ENCODE assay signal across 8 cellular contexts in genomic region chr1:184385863-184386262, GRCh38. TPM values are rescaled to one million over a fixed set of nuclear protein-coding genes. Genes with fewer than 3 reads are reported as not detected.
DNase-seq lines count a peak whose midpoint lies in the region; TF ChIP-seq lines count a peak whose summit lies in the region.

No MANE protein-coding gene starts in this region.

- H3K27ac ChIP-seq in iPS-20b (ENCODE audit: low read length) = no peak overlapping the region
- peak overlapping the region in 4 of 5 donors; percentile 2 to 94 (median 90) for H3K27ac ChIP-seq in stomach

- no peaks in the 10 kb centered on the region for H3K36me3 Mint-ChIP-seq in activated naive CD8-positive, alpha-beta T cell treated with anti-CD3 and anti-CD28 coated beads for 36 hours

- H3K4me1 ChIP-seq in iPS-20b (ENCODE audit: insufficient read depth, low read length) (peaks cover 35% of the 10 kb centered on the region; the same call in 1 of the 2 replicates), stomach (peaks cover 5 to 49% (median 27%) of the 10 kb centered on the region in 4 donors)

- H3K27me3 ChIP-seq in iPS-20b (ENCODE audit: insufficient read depth, low read length) (peaks cover 23% of the 10 kb centered on the region), stomach (peaks cover 0 to 20% (median 0%) of the 10 kb centered on the region in 3 donors)

- no peaks in the 10 kb centered on the region for H3K9me3 ChIP-seq in iPS-20b (ENCODE audit: insufficient read depth, low read depth, low read length)
- H3K9me3 ChIP-seq in stomach = no peaks in the 10 kb centered on the region

- intact Hi-C loops in stomach (cut with DNase I; ENCODE audit: low total_unique reads) = no loop called here

- no peak overlapping the region for H3K27ac Mint-ChIP-seq in activated naive CD8-positive, alpha-beta T cell treated with anti-CD3 and anti-CD28 coated beads for 36 hours

- 59 to 67% (median 63%) methylated on average over 11 of the region's 11 CpGs for WGBS in stomach, 5 donors

- H3K4me3 ChIP-seq in iPS-20b (ENCODE audit: low read length) (peak overlapping the region; percentile 96), stomach (peak overlapping the region; percentile 85 to 95 (median 90))

- peaks cover 13% of the 10 kb centered on the region for H3K4me1 Mint-ChIP-seq in activated naive CD8-positive, alpha-beta T cell treated with anti-CD3 and anti-CD28 coated beads for 36 hours

- H3K27me3 Mint-ChIP-seq in activated naive CD8-positive, alpha-beta T cell treated with anti-CD3 and anti-CD28 coated beads for 36 hours = peaks cover 80% of the 10 kb centered on the region

- no peak for TF ChIP-seq EP300 in stomach (IDR thresholded peaks at IDR 0.05)

- H3K9ac ChIP-seq in iPS-20b (ENCODE audit: low read depth, low read length) = peak overlapping the region; percentile 81

- peak; percentile 55 for DNase-seq in NCI-H82 (lab: John Stamatoyannopoulos, UW)
- no peak for DNase-seq in NCI-H82 treated with DMSO at 0.1 percent for 48 hours (lab: John Stamatoyannopoulos, UW; ENCODE audit: unreplicated experiment)
- DNase-seq in activated naive CD8-positive, alpha-beta T cell treated with anti-CD3 and anti-CD28 coated beads for 36 hours = no peak
- no peak for DNase-seq in stomach
- no peak for DNase-seq in HCEC 1CT
- DNase-seq in amygdala (lab: John Stamatoyannopoulos, UW) = no peak
- DNase-seq in GF-D8 (lab: John Stamatoyannopoulos, UW) = no peak

- H3K9me3 Mint-ChIP-seq in activated naive CD8-positive, alpha-beta T cell treated with anti-CD3 and anti-CD28 coated beads for 36 hours = no peaks in the 10 kb centered on the region

- no peak for TF ChIP-seq POLR2A in stomach (IDR thresholded peaks at IDR 0.05)

- H3K36me3 ChIP-seq in iPS-20b (ENCODE audit: insufficient read depth, low read depth, low read length) (no peaks in the 10 kb centered on the region), stomach (no peaks in the 10 kb centered on the region)

- peak overlapping the region; percentile 74 for H3K4me3 Mint-ChIP-seq in activated naive CD8-positive, alpha-beta T cell treated with anti-CD3 and anti-CD28 coated beads for 36 hours

- TF ChIP-seq CTCF in stomach (IDR thresholded peaks at IDR 0.05) = no peak

RNA-seq across cellular contexts. Expression of gene C1orf21, which starts 1.0 kb away (rescaled TPM):
- total RNA-seq in activated naive CD8-positive, alpha-beta T cell treated with anti-CD3 and anti-CD28 coated beads for 36 hours = 1 to 10 TPM; 2.7 to 4.1 TPM
- 100 to 1,000 TPM in 1 of 5 donors, 10 to 100 TPM in 4; 10.1 to 114 (median 38.1) TPM for total RNA-seq in stomach
- polyA plus RNA-seq in stomach = 10 to 100 TPM; 21.8 to 41.7 (median 29.9) TPM
